Comparison of ENCODE assay signal across 6 cellular contexts in the genomic region with DNA sequence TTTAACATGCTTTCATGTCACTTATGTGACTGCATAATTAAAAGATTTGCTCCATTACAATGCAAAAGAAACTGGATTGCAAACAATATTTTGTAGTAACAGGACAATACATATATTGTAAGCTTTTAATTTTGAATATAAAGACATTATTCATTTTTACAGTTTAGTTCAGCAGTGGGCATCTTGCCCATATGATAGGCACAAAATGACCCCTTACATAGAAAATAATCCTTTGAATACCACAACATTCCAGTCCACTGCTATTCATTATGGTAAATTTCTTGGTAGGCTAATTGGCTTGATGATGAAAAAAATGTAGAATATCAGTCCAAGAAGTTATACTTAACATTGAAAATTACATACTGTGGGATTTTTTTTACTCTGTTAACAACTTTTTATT.
"Had no signal": no experiment of that assay in that cellular context is flagged by ENCODE, and none has a peak within 500 bp of the region (broad histone marks: within the 10 kb centered on the region; RNA-seq: fewer than 3 reads in every experiment).

No MANE protein-coding gene starts in this region.

- H3K4me1 Mint-ChIP-seq: IgD-negative memory B cell had no signal

- DNase-seq: IMR-90, KBM-7 had no signal

- H3K27ac ChIP-seq: HL-60 had no signal

- H3K4me3 Mint-ChIP-seq: IgD-negative memory B cell had no signal

- ATAC-seq: HepG2, K562 had no signal

- H3K27ac Mint-ChIP-seq: IgD-negative memory B cell had no signal

- H3K9me3 Mint-ChIP-seq: IgD-negative memory B cell had no signal

- H3K4me3 ChIP-seq: K562 had no signal

- H3K36me3 Mint-ChIP-seq: IgD-negative memory B cell had no signal
